Comparison of ENCODE assay signal across 20 cellular contexts in genomic region chr6:15106958-15107643, GRCh38.
"Had no signal": no experiment of that assay in that cellular context is flagged by ENCODE, and none has a peak within 500 bp of the region (broad histone marks: within the 10 kb centered on the region; RNA-seq: fewer than 3 reads in every experiment).

No MANE protein-coding gene starts in this region.

- FAIRE-seq: kidney had no signal

- H3K4me3 Mint-ChIP-seq: activated CD4-positive, alpha-beta T cell treated with anti-CD3 and anti-CD28 coated beads, Interleukin-2, amount 10 ng/mL, durations not matched to agents 24 days and 14 days; activated CD8-positive, alpha-beta memory T cell treated with anti-CD3 and anti-CD28 coated beads, Interleukin-2, amount 10 ng/mL, durations not matched to agents 7 days and 5 days; activated CD8-positive, alpha-beta T cell treated with anti-CD3 and anti-CD28 coated beads for 36 hours; activated naive CD8-positive, alpha-beta T cell treated with anti-CD3 and anti-CD28 coated beads, Interleukin-2, amount 50 U/mL, for 24 hours; activated T-helper 1 cell treated with anti-CD3 and anti-CD28 coated beads, Interleukin-12 subunit alpha, Interleukin-12 subunit beta, Interleukin-2, Interleukin-4 antibody, amounts not matched to agents 30 ng/mL and 10 ng/mL and 1 ng/mL, durations not matched to agents 14 hours and 24 hours and 36 hours; natural killer cell had no signal

- H3K36me3 Mint-ChIP-seq: natural killer cell had no signal

- H3K27me3 Mint-ChIP-seq: activated CD4-positive, alpha-beta T cell treated with anti-CD3 and anti-CD28 coated beads, Interleukin-2, amount 10 ng/mL, durations not matched to agents 24 days and 14 days; activated CD8-positive, alpha-beta T cell treated with anti-CD3 and anti-CD28 coated beads for 36 hours had no signal

- DNase-seq: activated CD4-positive, alpha-beta T cell treated with anti-CD3 and anti-CD28 coated beads, Interleukin-2, amount 10 ng/mL, durations not matched to agents 24 days and 14 days; activated CD8-positive, alpha-beta memory T cell treated with anti-CD3 and anti-CD28 coated beads, Interleukin-2, amount 10 ng/mL, durations not matched to agents 7 days and 5 days; activated CD8-positive, alpha-beta T cell treated with anti-CD3 and anti-CD28 coated beads for 36 hours; activated gamma-delta T cell; activated naive CD4-positive, alpha-beta T cell treated with anti-CD3 and anti-CD28 coated beads, Interleukin-2, amount 50 U/mL, for 16 hours; activated naive CD8-positive, alpha-beta T cell treated with anti-CD3 and anti-CD28 coated beads, Interleukin-2, amount 50 U/mL, for 24 hours; cortex of kidney; foreskin fibroblast; heart right ventricle; kidney; lower lobe of right lung; natural killer cell; retina; sigmoid colon; stimulated activated CD4-positive, alpha-beta T cell treated with anti-CD3 and anti-CD28 coated beads, Interleukin-2, amount 100 ng/mL, for 48 hours; stimulated activated naive CD4-positive, alpha-beta T cell; T-helper 9 cell; upper lobe of right lung had no signal

- H3K27ac Mint-ChIP-seq: activated CD4-positive, alpha-beta T cell treated with anti-CD3 and anti-CD28 coated beads, Interleukin-2, amount 10 ng/mL, durations not matched to agents 24 days and 14 days; activated CD8-positive, alpha-beta memory T cell treated with anti-CD3 and anti-CD28 coated beads, Interleukin-2, amount 10 ng/mL, durations not matched to agents 7 days and 5 days; activated naive CD8-positive, alpha-beta T cell treated with anti-CD3 and anti-CD28 coated beads, Interleukin-2, amount 50 U/mL, for 24 hours; activated T-helper 1 cell treated with anti-CD3 and anti-CD28 coated beads, Interleukin-12 subunit alpha, Interleukin-12 subunit beta, Interleukin-2, Interleukin-4 antibody, amounts not matched to agents 30 ng/mL and 10 ng/mL and 1 ng/mL, durations not matched to agents 14 hours and 24 hours and 36 hours; natural killer cell; progenitor cell of endocrine pancreas had no signal

- H3K4me1 Mint-ChIP-seq: activated CD8-positive, alpha-beta memory T cell treated with anti-CD3 and anti-CD28 coated beads, Interleukin-2, amount 10 ng/mL, durations not matched to agents 7 days and 5 days; activated naive CD8-positive, alpha-beta T cell treated with anti-CD3 and anti-CD28 coated beads, Interleukin-2, amount 50 U/mL, for 24 hours had no signal
